ENCODE assay signal across 20 cellular contexts in the genomic region with DNA sequence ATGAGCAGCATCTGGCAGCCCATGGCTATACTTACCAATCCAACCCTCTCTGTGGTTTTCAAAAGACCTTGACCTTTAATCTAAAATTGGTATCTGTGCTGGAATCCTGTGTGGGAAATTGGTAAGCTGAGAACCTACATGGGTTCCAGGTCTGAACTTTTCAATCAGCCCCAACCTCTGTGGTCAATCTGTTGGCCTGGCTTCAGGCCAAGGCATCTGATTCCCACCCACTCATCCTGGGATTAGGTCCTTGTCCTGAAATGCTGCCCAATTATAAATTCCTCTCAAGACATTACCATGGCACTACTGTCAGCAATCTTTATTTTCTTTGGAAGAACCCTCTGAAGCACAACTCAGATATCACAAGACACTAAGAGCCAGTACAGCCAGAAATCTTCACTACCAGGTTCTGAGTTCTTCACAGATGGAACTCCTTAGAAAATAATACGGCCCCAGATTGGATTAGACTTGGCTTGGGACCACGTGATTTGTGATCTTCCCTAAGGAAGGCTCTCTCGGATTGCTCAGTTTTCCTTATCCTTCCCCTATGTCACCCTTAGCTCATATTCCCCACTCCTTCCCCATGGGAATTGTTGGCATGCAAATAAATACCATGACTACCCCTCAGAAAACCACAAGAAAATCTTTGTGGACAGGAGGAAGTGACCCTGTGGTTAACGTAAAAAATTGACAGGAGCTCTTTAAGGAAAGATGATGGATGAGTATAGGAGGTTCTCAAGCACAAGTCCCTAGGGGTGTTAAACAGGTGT.
DNase-seq lines count a peak whose midpoint lies in the region; ATAC-seq and TF ChIP-seq lines count a peak whose summit lies in the region.
"Had no signal": no experiment of that assay in that cellular context is flagged by ENCODE, and none has a peak within 500 bp of the region (broad histone marks: within the 10 kb centered on the region; RNA-seq: fewer than 3 reads in every experiment).

No MANE protein-coding gene starts in this region.

- H3K9ac ChIP-seq in BLaER1 (no peak overlapping the region), Karpas-422 (ENCODE audit: low read length) (no peak overlapping the region), GM23248 (no peak overlapping the region)

- peak; percentile 66 for DNase-seq in Karpas-422
- DNase-seq in glomerular visceral epithelial cell (ENCODE audit: extremely low spot score) = peak; percentile 7
- DNase-seq in activated CD4-positive, alpha-beta T cell treated with anti-CD3 and anti-CD28 coated beads, Interleukin-2, amount 50 U/mL, for 4 hours = no peak
- DNase-seq in HAP-1 (ENCODE audit: low spot score in 2 of 2) = no peak
- DNase-seq in GM23248 = no peak
- DNase-seq: ACHN; activated T-cell treated with anti-CD3 and anti-CD28 coated beads, Interleukin-2, amount 50 U/mL, for 48 hours; CD4-positive, CD25-positive, alpha-beta regulatory T cell; left colon; NCI-H1048; NCI-H2029; NCI-H510A; SHP77 treated with DMSO at 0.1 percent for 48 hours; T-helper 2 cell had no signal

- H3K79me2 ChIP-seq in Karpas-422 (ENCODE audit: low read length) (no peaks in the 10 kb centered on the region), GM23248 (ENCODE audit: insufficient read depth) (no peaks in the 10 kb centered on the region)

- peak; percentile 65 for ATAC-seq in SK-N-SH treated with all-trans-retinoic acid at 6 μM for 48 hours
- no peak for ATAC-seq in HG03280 (IDR thresholded peaks at IDR 0.05; ENCODE audit: unreplicated experiment)
- ATAC-seq: gastroesophageal sphincter, left colon had no signal

- H3K4me1 ChIP-seq in BLaER1 (peaks cover 11% of the 10 kb centered on the region), Karpas-422 (ENCODE audit: low read length) (peaks cover 12% of the 10 kb centered on the region), HAP-1 (no peaks in the 10 kb centered on the region), GM23248 (ENCODE audit: insufficient read depth) (no peaks in the 10 kb centered on the region)
- H3K4me1 ChIP-seq: gastroesophageal sphincter had no signal

- H3K9me2 ChIP-seq in Karpas-422 (replicated peaks; ENCODE audit: insufficient read depth, low read length) (no peaks in the 10 kb centered on the region), GM23248 (ENCODE audit: insufficient read depth) (no peaks in the 10 kb centered on the region)

- no peaks in the 10 kb centered on the region for H4K20me1 ChIP-seq in BLaER1
- H4K20me1 ChIP-seq in Karpas-422 (ENCODE audit: insufficient read depth, low read depth, low read length) = no peaks in the 10 kb centered on the region
- H4K20me1 ChIP-seq in GM23248 (ENCODE audit: insufficient read depth) = no peaks in the 10 kb centered on the region

- H3K27me3 ChIP-seq in BLaER1 (no peaks in the 10 kb centered on the region), Karpas-422 (ENCODE audit: low read length) (no peaks in the 10 kb centered on the region), HAP-1 (ENCODE audit: low read depth) (no peaks in the 10 kb centered on the region), GM23248 (replicated peaks; ENCODE audit: insufficient read depth) (no peaks in the 10 kb centered on the region)
- H3K27me3 ChIP-seq: gastroesophageal sphincter had no signal

- H3K36me3 ChIP-seq in BLaER1 (no peaks in the 10 kb centered on the region), Karpas-422 (ENCODE audit: insufficient read depth, low read length) (no peaks in the 10 kb centered on the region), HAP-1 (replicated peaks) (no peaks in the 10 kb centered on the region), GM23248 (ENCODE audit: low read depth) (no peaks in the 10 kb centered on the region)
- H3K36me3 ChIP-seq: gastroesophageal sphincter had no signal

- WGBS in GM23248 (ENCODE audit: low coverage in 1 of 2, low lambda C conversion rate in 2 of 2, missing lambda C conversion rate in 2 of 2), 2 experiments = 51 to 56% methylated on average over 4 of the region's 4 CpGs

- H3K4me3 ChIP-seq in BLaER1 (no peak overlapping the region), Karpas-422 (ENCODE audit: low read length) (no peak overlapping the region), HAP-1 (no peak overlapping the region), GM23248 (no peak overlapping the region)
- H3K4me3 ChIP-seq: gastroesophageal sphincter, smooth muscle cell had no signal

- H2AFZ ChIP-seq in Karpas-422 (ENCODE audit: low read length) = no peak overlapping the region
- no peak overlapping the region for H2AFZ ChIP-seq in GM23248

- peak overlapping the region; percentile 54 for H3K4me2 ChIP-seq in BLaER1
- H3K4me2 ChIP-seq in Karpas-422 (ENCODE audit: low read depth, low read length, poor library complexity, severe bottlenecking) = peak overlapping the region; percentile 11
- H3K4me2 ChIP-seq in GM23248 (ENCODE audit: unreplicated experiment) = no peak overlapping the region
- H3K4me2 ChIP-seq: smooth muscle cell had no signal

- no peaks in the 10 kb centered on the region for H3F3A ChIP-seq in GM23248 (ENCODE audit: insufficient read depth)

- peaks cover 20% of the 10 kb centered on the region for H3K9me3 ChIP-seq in BLaER1
- peaks cover 6% of the 10 kb centered on the region; the same call in 1 of the 2 replicates for H3K9me3 ChIP-seq in Karpas-422 (ENCODE audit: low read length)
- no peaks in the 10 kb centered on the region for H3K9me3 ChIP-seq in HAP-1
- H3K9me3 ChIP-seq in GM23248 (ENCODE audit: low read depth) = no peaks in the 10 kb centered on the region
- H3K9me3 ChIP-seq: gastroesophageal sphincter had no signal

- in situ Hi-C loops in HAP-1 (cut with MboI; ENCODE audit: low sequenced_read_pairs) = no loop called here
- in situ Hi-C loops in GM23248 (cut with MboI) = no loop called here

- no peak overlapping the region for H3K27ac ChIP-seq in BLaER1
- no peak overlapping the region for H3K27ac ChIP-seq in Karpas-422 (ENCODE audit: low read length)
- no peak overlapping the region for H3K27ac ChIP-seq in GM23248
- H3K27ac ChIP-seq: epithelial cell of prostate, gastroesophageal sphincter had no signal

TF ChIP-seq in SK-N-SH treated with all-trans-retinoic acid at 6 μM for 48 hours, 23 proteins besides CTCF, POLR2A, EP300 and RAD21:
- TF ChIP-seq, protein P1, sequence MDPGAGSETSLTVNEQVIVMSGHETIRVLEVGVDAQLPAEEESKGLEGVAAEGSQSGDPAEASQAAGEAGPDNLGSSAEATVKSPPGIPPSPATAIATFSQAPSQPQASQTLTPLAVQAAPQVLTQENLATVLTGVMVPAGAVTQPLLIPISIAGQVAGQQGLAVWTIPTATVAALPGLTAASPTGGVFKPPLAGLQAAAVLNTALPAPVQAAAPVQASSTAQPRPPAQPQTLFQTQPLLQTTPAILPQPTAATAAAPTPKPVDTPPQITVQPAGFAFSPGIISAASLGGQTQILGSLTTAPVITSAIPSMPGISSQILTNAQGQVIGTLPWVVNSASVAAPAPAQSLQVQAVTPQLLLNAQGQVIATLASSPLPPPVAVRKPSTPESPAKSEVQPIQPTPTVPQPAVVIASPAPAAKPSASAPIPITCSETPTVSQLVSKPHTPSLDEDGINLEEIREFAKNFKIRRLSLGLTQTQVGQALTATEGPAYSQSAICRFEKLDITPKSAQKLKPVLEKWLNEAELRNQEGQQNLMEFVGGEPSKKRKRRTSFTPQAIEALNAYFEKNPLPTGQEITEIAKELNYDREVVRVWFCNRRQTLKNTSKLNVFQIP (CRISPR knock-in tag; IDR thresholded peaks at IDR 0.05; ENCODE audit: borderline replicate concordance, low read depth) = no peak
- TF ChIP-seq CSRNP3 (CRISPR knock-in tag; IDR thresholded peaks at IDR 0.05) = no peak
- no peak for TF ChIP-seq ZFP3 (CRISPR knock-in tag; IDR thresholded peaks at IDR 0.05)
- TF ChIP-seq CREB5 (CRISPR knock-in tag; IDR thresholded peaks at IDR 0.05; ENCODE audit: low read depth) = no peak
TF ChIP-seq in SK-N-SH treated with all-trans-retinoic acid at 6 μM for 48 hours: peak in this region for 0.

Comparison
In these comparisons a context has a peak if more than half of its experiments do, and no peak if none do; other contexts are left out.
1. DNase-seq: peak in Karpas-422 (single experiment) and glomerular visceral epithelial cell (single experiment); none in activated CD4-positive, alpha-beta T cell treated with anti-CD3 and anti-CD28 coated beads, Interleukin-2, amount 50 U/mL, for 4 hours (0 of 2), HAP-1 (0 of 2) and GM23248 (single experiment).